In the genomic region with DNA sequence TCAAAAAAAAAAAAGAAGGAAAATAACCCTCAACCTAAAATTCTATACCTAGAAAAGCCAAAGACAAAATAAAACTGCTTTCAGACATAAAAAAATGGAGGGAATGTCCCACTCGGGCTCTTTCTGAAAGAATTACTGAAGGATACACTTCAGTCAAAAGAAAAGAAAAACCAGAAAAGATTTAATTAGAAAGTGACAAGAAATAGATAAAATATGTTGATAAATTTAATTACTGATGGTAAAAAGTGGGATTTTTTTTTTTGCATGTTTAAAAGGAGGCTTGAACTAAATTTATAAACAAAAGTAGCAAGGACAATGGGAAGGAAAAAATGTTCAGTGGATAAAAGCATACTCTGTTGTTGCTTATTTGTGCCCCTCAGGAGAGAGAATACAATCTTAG, we compare ENCODE assay signal across 16 cellular contexts.
DNase-seq lines count a peak whose midpoint lies in the region; ATAC-seq lines count a peak whose summit lies in the region.
"Had no signal": no experiment of that assay in that cellular context is flagged by ENCODE, and none has a peak within 500 bp of the region (broad histone marks: within the 10 kb centered on the region; RNA-seq: fewer than 3 reads in every experiment).

No MANE protein-coding gene starts in this region.

- H3K27me3 Mint-ChIP-seq in activated T-cell treated with anti-CD3 and anti-CD28 coated beads, Interleukin-2, amount 50 U/mL, for 72 hours (ENCODE audit: low read depth), result no peaks in the 10 kb centered on the region
- H3K27me3 Mint-ChIP-seq in stimulated activated naive CD8-positive, alpha-beta T cell treated with anti-CD3 and anti-CD28 coated beads, Interleukin-15, Interleukin-2, amounts not matched to agents 100 ng/mL and 50 ng/mL, for 24 hours, result no peaks in the 10 kb centered on the region
- no peaks in the 10 kb centered on the region for H3K27me3 Mint-ChIP-seq in central memory CD8-positive, alpha-beta T cell
- H3K27me3 Mint-ChIP-seq: B cell; CD4-positive, CD25-positive, alpha-beta regulatory T cell had no signal

- H3K27ac Mint-ChIP-seq in activated T-cell treated with anti-CD3 and anti-CD28 coated beads, Interleukin-2, amount 50 U/mL, for 72 hours, result peak overlapping the region; percentile 11
- peak overlapping the region; percentile 29 for H3K27ac Mint-ChIP-seq in stimulated activated naive CD8-positive, alpha-beta T cell treated with anti-CD3 and anti-CD28 coated beads, Interleukin-15, Interleukin-2, amounts not matched to agents 100 ng/mL and 50 ng/mL, for 24 hours
- peak overlapping the region; percentile 56 for H3K27ac Mint-ChIP-seq in central memory CD8-positive, alpha-beta T cell (ENCODE audit: low read depth)
- H3K27ac Mint-ChIP-seq: B cell; CD4-positive, CD25-positive, alpha-beta regulatory T cell; CD8-positive, alpha-beta T cell; GM23338 had no signal

- H3K4me1 Mint-ChIP-seq in activated T-cell treated with anti-CD3 and anti-CD28 coated beads, Interleukin-2, amount 50 U/mL, for 72 hours (ENCODE audit: low read depth), result no peaks in the 10 kb centered on the region
- H3K4me1 Mint-ChIP-seq in stimulated activated naive CD8-positive, alpha-beta T cell treated with anti-CD3 and anti-CD28 coated beads, Interleukin-15, Interleukin-2, amounts not matched to agents 100 ng/mL and 50 ng/mL, for 24 hours (ENCODE audit: low read depth), result no peaks in the 10 kb centered on the region
- peaks cover 6% of the 10 kb centered on the region for H3K4me1 Mint-ChIP-seq in central memory CD8-positive, alpha-beta T cell
- H3K4me1 Mint-ChIP-seq: B cell, GM23338 had no signal

- ATAC-seq in activated T-cell treated with anti-CD3 and anti-CD28 coated beads, Interleukin-2, amount 50 U/mL, for 72 hours (replicated peaks in 1 of 2), result no peak
- ATAC-seq in stimulated activated naive CD8-positive, alpha-beta T cell treated with anti-CD3 and anti-CD28 coated beads, Interleukin-15, Interleukin-2, amounts not matched to agents 100 U/mL and 50 U/mL, for 24 hours, result no peak
- no peak for ATAC-seq in central memory CD8-positive, alpha-beta T cell (replicated peaks; ENCODE audit: extremely low read depth, poor library complexity, severe bottlenecking)
- no peak for ATAC-seq in HG03025 (IDR thresholded peaks at IDR 0.05; ENCODE audit: low FRiP score, unreplicated experiment)
- ATAC-seq: CD8-positive, alpha-beta T cell; GM23338 had no signal

- no peaks in the 10 kb centered on the region for H3K36me3 Mint-ChIP-seq in activated T-cell treated with anti-CD3 and anti-CD28 coated beads, Interleukin-2, amount 50 U/mL, for 72 hours (ENCODE audit: insufficient read depth in 2 of 2)
- H3K36me3 Mint-ChIP-seq in stimulated activated naive CD8-positive, alpha-beta T cell treated with anti-CD3 and anti-CD28 coated beads, Interleukin-15, Interleukin-2, amounts not matched to agents 100 ng/mL and 50 ng/mL, for 24 hours (ENCODE audit: low read depth), result peaks cover 3% of the 10 kb centered on the region
- H3K36me3 Mint-ChIP-seq in central memory CD8-positive, alpha-beta T cell (ENCODE audit: insufficient read depth), result peaks cover 28% of the 10 kb centered on the region

- H3K4me3 ChIP-seq in H7 (ENCODE audit: insufficient read depth, low read depth, low read length), result no peak overlapping the region
- H3K4me3 ChIP-seq: BLaER1, GM23338, HAP-1 had no signal

- DNase-seq in activated T-cell treated with anti-CD3 and anti-CD28 coated beads, Interleukin-2, amount 50 U/mL, for 72 hours, result no peak
- DNase-seq in activated T-cell treated with anti-CD3 and anti-CD28 coated beads for 4 hours (no peak), H7 (no peak)
- no peak for DNase-seq in stimulated activated naive CD8-positive, alpha-beta T cell treated with anti-CD3 and anti-CD28 coated beads, Interleukin-15, Interleukin-2, amounts not matched to agents 100 U/mL and 50 U/mL, for 24 hours
- no peak for DNase-seq in central memory CD8-positive, alpha-beta T cell (ENCODE audit: low spot score in 2 of 2)
- DNase-seq: CD4-positive, CD25-positive, alpha-beta regulatory T cell; CD8-positive, alpha-beta T cell; DMS53; DMS79 treated with DMSO at 0.1 percent for 48 hours; GF-D8 had no signal

- H3K27me3 ChIP-seq in H7 (ENCODE audit: control insufficient read depth, insufficient read depth, low read length), result no peaks in the 10 kb centered on the region
- H3K27me3 ChIP-seq: BLaER1 had no signal

- H3K36me3 ChIP-seq in H7 (replicated peaks; ENCODE audit: control insufficient read depth, insufficient read depth, low read length), result no peaks in the 10 kb centered on the region
- H3K36me3 ChIP-seq: HAP-1 had no signal

- no peak overlapping the region for H3K4me3 Mint-ChIP-seq in activated T-cell treated with anti-CD3 and anti-CD28 coated beads, Interleukin-2, amount 50 U/mL, for 72 hours
- H3K4me3 Mint-ChIP-seq in stimulated activated naive CD8-positive, alpha-beta T cell treated with anti-CD3 and anti-CD28 coated beads, Interleukin-15, Interleukin-2, amounts not matched to agents 100 ng/mL and 50 ng/mL, for 24 hours, result no peak overlapping the region
- H3K4me3 Mint-ChIP-seq in central memory CD8-positive, alpha-beta T cell, result no peak overlapping the region
- H3K4me3 Mint-ChIP-seq: B cell; CD4-positive, CD25-positive, alpha-beta regulatory T cell; CD8-positive, alpha-beta T cell; GM23338 had no signal

- H3K9me3 Mint-ChIP-seq in activated T-cell treated with anti-CD3 and anti-CD28 coated beads, Interleukin-2, amount 50 U/mL, for 72 hours, result no peaks in the 10 kb centered on the region
- H3K9me3 Mint-ChIP-seq in stimulated activated naive CD8-positive, alpha-beta T cell treated with anti-CD3 and anti-CD28 coated beads, Interleukin-15, Interleukin-2, amounts not matched to agents 100 ng/mL and 50 ng/mL, for 24 hours, result no peaks in the 10 kb centered on the region
- H3K9me3 Mint-ChIP-seq in central memory CD8-positive, alpha-beta T cell, result no peaks in the 10 kb centered on the region
- H3K9me3 Mint-ChIP-seq: CD4-positive, CD25-positive, alpha-beta regulatory T cell; CD8-positive, alpha-beta T cell; GM23338 had no signal
